ENCODE assay signal across 30 cellular contexts in genomic region chr5:147789820-147790219, GRCh38. TPM values are rescaled to one million over a fixed set of nuclear protein-coding genes. Genes with fewer than 3 reads are reported as not detected.
DNase-seq lines count a peak whose midpoint lies in the region; ATAC-seq, FAIRE-seq and TF ChIP-seq lines count a peak whose summit lies in the region.
"Had no signal": no experiment of that assay in that cellular context is flagged by ENCODE, and none has a peak within 500 bp of the region (broad histone marks: within the 10 kb centered on the region; RNA-seq: fewer than 3 reads in every experiment).

No MANE protein-coding gene starts in this region.

- no peak overlapping the region for H4K5ac ChIP-seq in H1 (ENCODE audit: insufficient read length, low read depth, low read length)

- H3K27me3 ChIP-seq in H1 (replicated peaks in 1 of 4; ENCODE audit: control insufficient read depth in 3 of 4, extremely low read depth in 1 of 4, insufficient read depth in 3 of 4, low read length in 3 of 4): no peaks in the 10 kb centered on the region
- no peaks in the 10 kb centered on the region for H3K27me3 ChIP-seq in left lung
- H3K27me3 ChIP-seq in gastrocnemius medialis: peaks cover 0 to 3% (median 0%) of the 10 kb centered on the region in 3 donors
- H3K27me3 ChIP-seq: BE2C, BLaER1 had no signal

- no peak for TF ChIP-seq RAD21 in H1 (IDR thresholded peaks at IDR 0.05 in 1 of 2, conservative IDR thresholded peaks at IDR 0.05 in 1 of 2; ENCODE audit: low read depth in 2 of 2, low read length in 2 of 2)

- FAIRE-seq in H1 (lab: Jason Lieb, UNC) (no peak), kidney (lab: Jason Lieb, UNC) (no peak)
- FAIRE-seq: A204.1, GM12878, GM12892, GM18507 had no signal

- 89% methylated on average over 2 of the region's 2 CpGs; no CpG with 5 or more reads in 1 of the 2 experiments for WGBS in H1 (ENCODE audit: extremely low coverage in 1 of 2, insufficient coverage in 1 of 2, insufficient read length in 1 of 2, insufficient replicate concordance in 2 of 2, low coverage in 1 of 2, low lambda C conversion rate in 2 of 2, missing lambda C conversion rate in 1 of 2), 2 experiments

- CTCF ChIA-PET in H1 (lab: Charles Lee; ENCODE audit: partially characterized antibody): interaction anchor here (1.4 kb wide), 1 partner anchor 33 kb away, joined by 4 read pairs; no protein-coding TSS in a partner anchor

- H3K4ac ChIP-seq in H1 (replicated peaks; ENCODE audit: insufficient read length, low read depth, low read length): no peak overlapping the region

- POLR2A ChIA-PET in H1 (lab: Charles Lee; ENCODE audit: partially characterized antibody): no interaction called here

- TF ChIP-seq EP300 in H1 (IDR thresholded peaks at IDR 0.05; ENCODE audit: borderline replicate concordance in 1 of 2, low read depth in 2 of 2, low read length in 2 of 2): no peak

- no peak overlapping the region for H3K4me3 ChIP-seq in H1 (ENCODE audit: extremely low read depth in 1 of 4, insufficient read depth in 2 of 4, low read depth in 3 of 4, low read length in 4 of 4)
- no peak overlapping the region for H3K4me3 ChIP-seq in kidney (ENCODE audit: low read length in 2 of 2)
- no peak overlapping the region for H3K4me3 ChIP-seq in left lung
- no peak overlapping the region for H3K4me3 ChIP-seq in gastrocnemius medialis
- H3K4me3 ChIP-seq: BLaER1, GM12878 had no signal

- H3K9ac ChIP-seq in H1 (replicated peaks in 1 of 4; ENCODE audit: extremely low read depth in 1 of 4, low read depth in 3 of 4, low read length in 3 of 4) (no peak overlapping the region), kidney (ENCODE audit: low read length in 2 of 2) (no peak overlapping the region)
- H3K9ac ChIP-seq: BLaER1 had no signal

- no peak overlapping the region for H2BK20ac ChIP-seq in H1 (ENCODE audit: low read length)

- H2BK5ac ChIP-seq in H1 (ENCODE audit: low read depth, low read length): no peak overlapping the region

- no peak overlapping the region for H2AK5ac ChIP-seq in H1 (ENCODE audit: low read depth, low read length)

- no peak overlapping the region for H3K56ac ChIP-seq in H1 (replicated peaks; ENCODE audit: insufficient read length, low read depth, low read length)

- TF ChIP-seq CTCF in H1 (IDR thresholded peaks at IDR 0.05; ENCODE audit: control extremely low read depth in 1 of 3, insufficient read depth in 1 of 3, low read depth in 1 of 3, low read length in 3 of 3): no peak
- TF ChIP-seq CTCF in kidney (IDR thresholded peaks at IDR 0.05; ENCODE audit: borderline replicate concordance, extremely low read depth, insufficient read depth): no peak
- no peak for TF ChIP-seq CTCF in left lung (IDR thresholded peaks at IDR 0.05)
- TF ChIP-seq CTCF in gastrocnemius medialis (IDR thresholded peaks at IDR 0.05 in 4 of 5, conservative IDR thresholded peaks at IDR 0.05 in 1 of 5): no peak

- in situ Hi-C loops in gastrocnemius medialis (cut with MboI; ENCODE audit: low sequenced_read_pairs in 4 of 4): no loop called here

- no peaks in the 10 kb centered on the region for H3K79me1 ChIP-seq in H1 (ENCODE audit: low read depth, low read length)

- H3K9me3 ChIP-seq in H1 (ENCODE audit: insufficient read depth in 2 of 2, low read depth in 1 of 2, low read length in 1 of 2) (no peaks in the 10 kb centered on the region), kidney (ENCODE audit: control insufficient read depth in 1 of 2, low read length in 2 of 2) (no peaks in the 10 kb centered on the region), left lung (no peaks in the 10 kb centered on the region), gastrocnemius medialis (no peaks in the 10 kb centered on the region)
- H3K9me3 ChIP-seq: BE2C, BLaER1 had no signal

- H3K79me2 ChIP-seq in H1 (ENCODE audit: control insufficient read depth in 1 of 2, insufficient read depth in 2 of 2, low read length in 2 of 2): no peaks in the 10 kb centered on the region

- no peak for TF ChIP-seq POLR2A in H1 (IDR thresholded peaks at IDR 0.05; ENCODE audit: control extremely low read depth in 1 of 2, low read depth in 2 of 2, low read length in 2 of 2)
- no peak for TF ChIP-seq POLR2A in gastrocnemius medialis (IDR thresholded peaks at IDR 0.05)

- H3K23me2 ChIP-seq in H1 (ENCODE audit: low read depth, low read length): no peaks in the 10 kb centered on the region

- no peak overlapping the region for H2BK12ac ChIP-seq in H1 (ENCODE audit: low read depth, low read length)

- H2BK120ac ChIP-seq in H1 (replicated peaks; ENCODE audit: low read depth, low read length): peak overlapping the region; percentile 34

- no peak overlapping the region for H4K8ac ChIP-seq in H1 (ENCODE audit: extremely low read depth, insufficient read depth, low read length)

- H3K18ac ChIP-seq in H1 (ENCODE audit: extremely low read depth, low read length): no peak overlapping the region

- H3K4me1 ChIP-seq in H1 (replicated peaks in 1 of 4; ENCODE audit: control insufficient read depth in 3 of 4, insufficient read depth in 4 of 4, low read length in 3 of 4) (no peaks in the 10 kb centered on the region), kidney (ENCODE audit: control insufficient read depth in 1 of 2, insufficient read depth in 1 of 2, low read depth in 1 of 2, low read length in 2 of 2) (no peaks in the 10 kb centered on the region), left lung (no peaks in the 10 kb centered on the region), gastrocnemius medialis (no peaks in the 10 kb centered on the region)
- H3K4me1 ChIP-seq: BE2C, BLaER1 had no signal

- H2BK15ac ChIP-seq in H1 (ENCODE audit: low read length): no peak overlapping the region

- no peaks in the 10 kb centered on the region for H3K36me3 ChIP-seq in H1 (ENCODE audit: control insufficient read depth in 2 of 4, insufficient read depth in 4 of 4, low read length in 3 of 4)
- no peaks in the 10 kb centered on the region for H3K36me3 ChIP-seq in kidney (ENCODE audit: control insufficient read depth in 1 of 2, insufficient read depth in 2 of 2, low read length in 2 of 2)
- H3K36me3 ChIP-seq in left lung: no peaks in the 10 kb centered on the region
- no peaks in the 10 kb centered on the region for H3K36me3 ChIP-seq in gastrocnemius medialis
- H3K36me3 ChIP-seq: BE2C, BLaER1 had no signal

- H4K91ac ChIP-seq in H1 (replicated peaks; ENCODE audit: insufficient read length, low read length): no peak overlapping the region

- no peak overlapping the region for H2AFZ ChIP-seq in H1 (ENCODE audit: low read length)

- intact Hi-C loops in kidney (cut with DNase I): no loop called here
- intact Hi-C loops in sciatic nerve (cut with DNase I): no loop called here
- intact Hi-C loops in left lung (cut with DNase I): no loop called here
- intact Hi-C loops in head of caudate nucleus (cut with DNase I): no loop called here
- intact Hi-C loops in gastrocnemius medialis (cut with DNase I; ENCODE audit: low total_unique reads): no loop called here

- H4K20me1 ChIP-seq in H1 (replicated peaks in 1 of 2; ENCODE audit: control insufficient read depth in 1 of 2, insufficient read depth in 2 of 2, low read length in 2 of 2): no peaks in the 10 kb centered on the region
- H4K20me1 ChIP-seq: BLaER1 had no signal

- ATAC-seq in sciatic nerve: peak; percentile 72
- no peak for ATAC-seq in left lung
- no peak for ATAC-seq in gastrocnemius medialis
- ATAC-seq: GM12878 had no signal

- DNase-seq in H1 (ENCODE audit: low read depth in 1 of 2, low spot score in 2 of 2) (no peak), kidney (peak; percentile 12), sciatic nerve (ENCODE audit: low spot score) (no peak), left lung (no peak), head of caudate nucleus (no peak), gastrocnemius medialis (no peak)
- DNase-seq: 8988T; ACHN; BE2C; C1 segment of cervical spinal cord; CD4-positive, alpha-beta memory T cell; CD4-positive, CD25-positive, alpha-beta regulatory T cell; CD8-positive, alpha-beta memory T cell; COR-L47; DMS 273 treated with DMSO at 0.1 percent for 48 hours; DMS153; DMS53; DMS79; DND-41; EL; GDM1 had no signal

- H3K23ac ChIP-seq in H1 (ENCODE audit: insufficient read length): no peak overlapping the region

- no peak overlapping the region for H3K27ac ChIP-seq in H1 (ENCODE audit: low read depth, low read length)
- H3K27ac ChIP-seq in kidney (ENCODE audit: low read depth in 2 of 2, low read length in 2 of 2): no peak overlapping the region
- H3K27ac ChIP-seq in left lung: no peak overlapping the region
- no peak overlapping the region for H3K27ac ChIP-seq in gastrocnemius medialis
- H3K27ac ChIP-seq: BLaER1 had no signal

- no peak overlapping the region for H3K14ac ChIP-seq in H1 (ENCODE audit: insufficient read length)

- H3K4me2 ChIP-seq in H1 (ENCODE audit: insufficient read depth in 1 of 2, low read depth in 2 of 2, low read length in 2 of 2): no peak overlapping the region
- H3K4me2 ChIP-seq: BLaER1 had no signal

TF ChIP-seq in H1, 55 proteins besides CTCF, POLR2A, EP300 and RAD21 (continues in another document):
- no peak for TF ChIP-seq NANOG (IDR thresholded peaks at IDR 0.05; ENCODE audit: insufficient read depth, low read depth, low read length, poor library complexity, severe bottlenecking)

RNA-seq across cellular contexts. Expression of gene JAKMIP2, which starts 7.3 kb away (rescaled TPM):
- total RNA-seq in H1 (2021; fragmentation: NEBNext Ultra II Directional; extraction: Animal tissue kit (Norgen Biotek cat#: 25700)): 13.4 and 13.6 TPM in 2 replicates
- polyA plus RNA-seq in H1 (2011; rRNA removed) (2.4 and 3.2 TPM in 2 replicates), kidney (ENCODE audit: insufficient read depth, low read depth, low replicate concordance) (0.71 TPM)
- 4.9 TPM for polyA plus RNA-seq in H1 (2011; cell fraction: cytosol; rRNA removed)
- polyA plus RNA-seq in H1 (2011; cell fraction: nucleus; rRNA removed): 22.7 TPM
- 7.6 to 10.9 TPM (median 10.5 TPM) in 4 replicates for polyA plus RNA-seq in H1 (2012, experiment 1 of 2)
- polyA plus RNA-seq in H1 (2012, experiment 2 of 2): 0.52 TPM
- polyA plus RNA-seq in H1 (2013, experiment 1 of 2): 13.6 TPM
- 13.7 TPM for polyA plus RNA-seq in H1 (2013, experiment 2 of 2)
- 15.7 and 26.1 TPM in 2 replicates for polyA minus RNA-seq in H1 (2011; rRNA and poly(A)+ RNA removed)
- 8.4 TPM for polyA minus RNA-seq in H1 (2011; cell fraction: cytosol; rRNA and poly(A)+ RNA removed)
- polyA minus RNA-seq in H1 (2011; cell fraction: nucleus; rRNA and poly(A)+ RNA removed): 41.8 TPM
- total RNA-seq in kidney (0.38 TPM), sciatic nerve (14.6 TPM), left lung (1 to 10 TPM in 1 of 2 donors, under 1 TPM in 1; 0.73 to 4.4 TPM), gastrocnemius medialis (under 1 TPM in 1 of 4 donors, not detected in 3; 0.20 TPM)
- total RNA-seq: G401 had no signal

RNA-seq across cellular contexts. Expression of gene SPINK1, which starts 41.7 kb away (rescaled TPM):
- 0.48 TPM in 1 of 2 replicates, not detected in the other for total RNA-seq in H1 (2021; fragmentation: NEBNext Ultra II Directional; extraction: Animal tissue kit (Norgen Biotek cat#: 25700))
- polyA plus RNA-seq in H1 (2011; rRNA removed) (1.3 TPM in 2 replicates), kidney (ENCODE audit: insufficient read depth, low read depth, low replicate concordance) (234 TPM)
- polyA plus RNA-seq in H1 (2011; cell fraction: cytosol; rRNA removed): 1.7 TPM
- polyA plus RNA-seq in H1 (2011; cell fraction: nucleus; rRNA removed): 3.9 TPM
- 0.67 to 2.4 TPM (median 1.6 TPM) in 4 replicates for polyA plus RNA-seq in H1 (2012, experiment 1 of 2)
- not detected for polyA plus RNA-seq in H1 (2012, experiment 2 of 2)
- polyA plus RNA-seq in H1 (2013, experiment 1 of 2): 4.6 TPM
- polyA plus RNA-seq in H1 (2013, experiment 2 of 2): 5.7 TPM
- 0.50 and 0.73 TPM in 2 replicates for polyA minus RNA-seq in H1 (2011; rRNA and poly(A)+ RNA removed)
- not detected for polyA minus RNA-seq in H1 (2011; cell fraction: cytosol; rRNA and poly(A)+ RNA removed)
- 1.9 TPM for polyA minus RNA-seq in H1 (2011; cell fraction: nucleus; rRNA and poly(A)+ RNA removed)
- total RNA-seq in kidney (2.2 TPM), sciatic nerve (2.8 TPM), left lung (10 to 100 TPM; 12.7 to 74.5 TPM), gastrocnemius medialis (not detected)
- total RNA-seq: A673; CD4-positive, alpha-beta memory T cell; CD4-positive, CD25-positive, alpha-beta regulatory T cell; CD8-positive, alpha-beta memory T cell; G401 had no signal
- polyA plus RNA-seq: AG04450; CD14-positive monocyte; CD4-positive, alpha-beta memory T cell; CD4-positive, CD25-positive, alpha-beta regulatory T cell; CD8-positive, alpha-beta memory T cell; GM12878 had no signal
